In genomic region chr12:48865441-48866290, GRCh38 we compare ENCODE assay signal across 1 cellular context.
TF ChIP-seq lines count a peak whose summit lies in the region.

TSS of gene RND1 (minus strand) at chr12:48865870. CDS start at chr12:48865767, 103 bp downstream.

TF ChIP-seq in HEK293, 187 proteins besides CTCF, POLR2A, EP300 and RAD21 (continued from another document):
- TF ChIP-seq ZNF362 (tag by site-specific recombination; IDR thresholded peaks at IDR 0.05) (no peak), ZNF580 (tag by site-specific recombination; IDR thresholded peaks at IDR 0.05) (peak; percentile 14; the same call in 1 of the 2 replicates), ZNF157 (tag by site-specific recombination; IDR thresholded peaks at IDR 0.05) (no peak), BCL11B (tag by site-specific recombination; IDR thresholded peaks at IDR 0.05; ENCODE audit: low read depth) (0 out of 2 replicates have a peak, but pooled peaks have one; percentile 25), ZNF280C (tag by site-specific recombination; IDR thresholded peaks at IDR 0.05) (no peak), SCRT1 (tag by site-specific recombination; IDR thresholded peaks at IDR 0.05; ENCODE audit: borderline replicate concordance) (0 out of 2 replicates have a peak, but pooled peaks have one; percentile 31), ZFP69B (tag by site-specific recombination; IDR thresholded peaks at IDR 0.05) (peak; percentile 41), SP2 (tag by site-specific recombination; IDR thresholded peaks at IDR 0.05) (peak; percentile 95), ZNF639 (tag by site-specific recombination; IDR thresholded peaks at IDR 0.05) (0 out of 2 replicates have a peak, but pooled peaks have one; percentile 61), ZNF670 (tag by site-specific recombination; IDR thresholded peaks at IDR 0.05; ENCODE audit: low read depth) (no peak), ZNF394 (tag by site-specific recombination; IDR thresholded peaks at IDR 0.05; ENCODE audit: borderline replicate concordance) (0 out of 2 replicates have a peak, but pooled peaks have one; percentile 10), SP3 (tag by site-specific recombination; IDR thresholded peaks at IDR 0.05) (peak; percentile 71)
